In genomic region chr1:198556969-198557368, GRCh38 we compare ENCODE assay signal across 8 cellular contexts. TPM values are rescaled to one million over a fixed set of nuclear protein-coding genes. Genes with fewer than 3 reads are reported as not detected.
A peak's percentile ranks its signal among the peaks of the same experiment; 100 is the strongest.
DNase-seq lines count a peak whose midpoint lies in the region; FAIRE-seq and TF ChIP-seq lines count a peak whose summit lies in the region.

No MANE protein-coding gene starts in this region.

- peak overlapping the region; percentile 75 for H3K27ac ChIP-seq in neutrophil

- peak; percentile 4 for DNase-seq in GM12892 (ENCODE audit: insufficient read length)
- no peak for DNase-seq in HFFc6
- peak; percentile 89 to 93 for DNase-seq in NOMO-1 (lab: John Stamatoyannopoulos, UW; ENCODE audit: unreplicated experiment in 2 of 2)
- peak; percentile 55 to 60 for DNase-seq in activated T-cell treated with anti-CD3 and anti-CD28 coated beads, Interleukin-2, amount 50 U/mL, for 48 hours
- no peak for DNase-seq in HAP-1 (ENCODE audit: low spot score in 2 of 2)
- no peak for DNase-seq in NCI-H510A treated with DMSO at 0.1 percent for 48 hours (lab: John Stamatoyannopoulos, UW)
- no peak for DNase-seq in NCI-H2227 (lab: John Stamatoyannopoulos, UW; ENCODE audit: unreplicated experiment)

- peak overlapping the region in 1 of 2 experiments; percentile 19 for H3K4me3 ChIP-seq in neutrophil (ENCODE audit: low read depth in 1 of 2, low read length in 1 of 2)
- H3K4me3 ChIP-seq in HAP-1: no peak overlapping the region

- in situ Hi-C loops in HAP-1 (cut with MboI; ENCODE audit: low sequenced_read_pairs): no loop called here

- no peak for TF ChIP-seq POLR2A in GM12892 (IDR thresholded peaks at IDR 0.05; ENCODE audit: low read depth, low read length)

- H3K9me3 ChIP-seq in neutrophil (no peaks in the 10 kb centered on the region), HAP-1 (no peaks in the 10 kb centered on the region)

- peak; percentile 89 for FAIRE-seq in GM12892 (lab: Jason Lieb, UNC)

- no peaks in the 10 kb centered on the region for H3K9me3 Mint-ChIP-seq in HFFc6

- 0 out of 2 replicates have a peak overlapping the region, but pooled peaks have one; percentile 11 for H3K4me3 Mint-ChIP-seq in HFFc6

- H3K4me1 Mint-ChIP-seq in HFFc6 (ENCODE audit: low read depth): peaks cover 32% of the 10 kb centered on the region

- no peak overlapping the region for H3K27ac Mint-ChIP-seq in HFFc6

- H3K27me3 ChIP-seq in neutrophil: no peaks in the 10 kb centered on the region
- H3K27me3 ChIP-seq in HAP-1 (ENCODE audit: low read depth): no peaks in the 10 kb centered on the region

- TF ChIP-seq CTCF in HFFc6 (IDR thresholded peaks at IDR 0.05): no peak
- TF ChIP-seq CTCF in neutrophil (IDR thresholded peaks at IDR 0.05): no peak

- no peaks in the 10 kb centered on the region; the same call in 1 of the 2 replicates for H3K36me3 Mint-ChIP-seq in HFFc6 (ENCODE audit: low read depth)

- peaks cover 18 to 28% of the 10 kb centered on the region in 2 experiments for H3K4me1 ChIP-seq in neutrophil (ENCODE audit: control insufficient read depth in 1 of 2, insufficient read depth in 1 of 2, low read depth in 1 of 2, low read length in 1 of 2)
- no peaks in the 10 kb centered on the region; the same call in 1 of the 2 replicates for H3K4me1 ChIP-seq in HAP-1

- H3K27me3 Mint-ChIP-seq in HFFc6 (ENCODE audit: insufficient read depth): no peaks in the 10 kb centered on the region

- H3K36me3 ChIP-seq in neutrophil: no peaks in the 10 kb centered on the region
- H3K36me3 ChIP-seq in HAP-1 (replicated peaks): no peaks in the 10 kb centered on the region

RNA-seq across cellular contexts. Expression of gene ATP6V1G3, which starts 16.5 kb away (rescaled TPM):
- polyA plus RNA-seq in GM12892 (2012; ENCODE audit: missing spikeins): not detected
- total RNA-seq in HFFc6 (2021; fragmentation: NEBNext Ultra II Directional; extraction: Animal tissue kit (Norgen Biotek cat#: 25700)): 1 to 10 TPM in 2 of 6 experiments, under 1 TPM in 4; 0.76 to 1.9 (median 0.95) TPM

Comparison
In these comparisons a context has a peak if more than half of its experiments do, and no peak if none do; other contexts are left out.
1. DNase-seq: peak in GM12892 (single experiment), NOMO-1 (2 of 2) and activated T-cell treated with anti-CD3 and anti-CD28 coated beads, Interleukin-2, amount 50 U/mL, for 48 hours (2 of 2); none in HFFc6 (single experiment), HAP-1 (0 of 2), NCI-H510A treated with DMSO at 0.1 percent for 48 hours (single experiment) and NCI-H2227 (single experiment).